Comparison of ENCODE assay signal across 8 cellular contexts in genomic region chr9:37801959-37802711, GRCh38. TPM values are rescaled to one million over a fixed set of nuclear protein-coding genes. Genes with fewer than 3 reads are reported as not detected.
DNase-seq lines count a peak whose midpoint lies in the region; ATAC-seq, FAIRE-seq and TF ChIP-seq lines count a peak whose summit lies in the region.

No MANE protein-coding gene starts in this region.

- no peaks in the 10 kb centered on the region for H3K27me3 Mint-ChIP-seq in activated CD8-positive, alpha-beta memory T cell treated with anti-CD3 and anti-CD28 coated beads, Interleukin-2, amount 10 ng/mL, durations not matched to agents 7 days and 5 days
- H3K27me3 Mint-ChIP-seq in activated naive CD8-positive, alpha-beta T cell treated with anti-CD3 and anti-CD28 coated beads, Interleukin-2, amount 50 U/mL, for 24 hours: no peaks in the 10 kb centered on the region

- peaks cover 38% of the 10 kb centered on the region for H3K79me2 ChIP-seq in HepG2 (ENCODE audit: insufficient read depth, low read length)

- no peak for TF ChIP-seq CTCF in HepG2 (CRISPR knock-in tag; IDR thresholded peaks at IDR 0.05)
- no peak for TF ChIP-seq CTCF in thyroid gland (IDR thresholded peaks at IDR 0.05)

- peak overlapping the region; percentile 93 to 96 (median 94) for H3K4me3 ChIP-seq in HepG2 (replicated peaks in 1 of 3; ENCODE audit: insufficient read depth in 1 of 3, low read depth in 2 of 3, low read length in 3 of 3)
- peak overlapping the region; percentile 76 to 98 (median 91) for H3K4me3 ChIP-seq in thyroid gland (replicated peaks in 1 of 3)

- peak overlapping the region; percentile 96 for H3K4me3 Mint-ChIP-seq in activated CD8-positive, alpha-beta memory T cell treated with anti-CD3 and anti-CD28 coated beads, Interleukin-2, amount 10 ng/mL, durations not matched to agents 7 days and 5 days
- peak overlapping the region; percentile 91 for H3K4me3 Mint-ChIP-seq in activated naive CD8-positive, alpha-beta T cell treated with anti-CD3 and anti-CD28 coated beads, Interleukin-2, amount 50 U/mL, for 24 hours

- peak overlapping the region; percentile 98 for H3K4me2 ChIP-seq in HepG2 (ENCODE audit: low read depth, low read length)

- H3K4me1 ChIP-seq in HepG2 (ENCODE audit: insufficient read depth, low read length): peaks cover 32% of the 10 kb centered on the region
- H3K4me1 ChIP-seq in thyroid gland: peaks cover 13 to 20% of the 10 kb centered on the region in 2 donors

- H3K36me3 Mint-ChIP-seq in activated CD8-positive, alpha-beta memory T cell treated with anti-CD3 and anti-CD28 coated beads, Interleukin-2, amount 10 ng/mL, durations not matched to agents 7 days and 5 days: peaks cover 11% of the 10 kb centered on the region
- H3K36me3 Mint-ChIP-seq in activated naive CD8-positive, alpha-beta T cell treated with anti-CD3 and anti-CD28 coated beads, Interleukin-2, amount 50 U/mL, for 24 hours (ENCODE audit: low read depth): peaks cover 11% of the 10 kb centered on the region

- no peak for ATAC-seq in activated CD8-positive, alpha-beta memory T cell treated with anti-CD3 and anti-CD28 coated beads, Interleukin-2, amount 10 ng/mL, durations not matched to agents 7 days and 5 days
- ATAC-seq in activated naive CD8-positive, alpha-beta T cell treated with anti-CD3 and anti-CD28 coated beads, Interleukin-2, amount 50 U/mL, for 24 hours: no peak
- ATAC-seq in HepG2: no peak
- no peak for ATAC-seq in GM21360 (IDR thresholded peaks at IDR 0.05; ENCODE audit: unreplicated experiment)

- H3K27me3 ChIP-seq in HepG2 (ENCODE audit: control insufficient read depth in 1 of 2, insufficient read depth in 2 of 2, low read length in 2 of 2) (no peaks in the 10 kb centered on the region), thyroid gland (no peaks in the 10 kb centered on the region)

- BruUV-seq in HepG2 (replicated peaks; lab: Mats Ljungman, UMichigan): TSS peak; percentile 62

- no peak for FAIRE-seq in HepG2 (lab: Jason Lieb, UNC)

- no peak for TF ChIP-seq RAD21 in HepG2 (CRISPR knock-in tag; IDR thresholded peaks at IDR 0.05)

- POLR2A ChIA-PET in HepG2 (lab: Yijun Ruan, JAX): interaction anchor here (1.0 to 1.8 kb wide), 2 partner anchors 17 to 49 kb away, joined by 3 to 29 read pairs; partner anchors contain the start of gene EXOSC3

- H4K20me1 ChIP-seq in HepG2 (ENCODE audit: insufficient read depth, low read length): peaks cover 12% of the 10 kb centered on the region; the same call in 1 of the 2 replicates

- TF ChIP-seq POLR2A in HepG2 (IDR thresholded peaks at IDR 0.05; ENCODE audit: insufficient read depth in 1 of 2, low read depth in 2 of 2, low read length in 2 of 2): no peak
- TF ChIP-seq POLR2A in thyroid gland (IDR thresholded peaks at IDR 0.05): no peak

- TF ChIP-seq EP300 in HepG2 (IDR thresholded peaks at IDR 0.05; ENCODE audit: low read depth in 2 of 2, low read length in 2 of 2) (no peak), HepG2 (CRISPR knock-in tag; IDR thresholded peaks at IDR 0.05; ENCODE audit: borderline replicate concordance) (no peak)

- peak overlapping the region; percentile 76 for H3K27ac Mint-ChIP-seq in activated CD8-positive, alpha-beta memory T cell treated with anti-CD3 and anti-CD28 coated beads, Interleukin-2, amount 10 ng/mL, durations not matched to agents 7 days and 5 days
- H3K27ac Mint-ChIP-seq in activated naive CD8-positive, alpha-beta T cell treated with anti-CD3 and anti-CD28 coated beads, Interleukin-2, amount 50 U/mL, for 24 hours: peak overlapping the region; percentile 69

- in situ Hi-C loops in HepG2 (cut with HindIII; ENCODE audit: extremely low pct_ligation_motif_present, low pct_unique_long_range_greater_than_20kb) (no loop called here), G401 (cut with HindIII; ENCODE audit: low sequenced_read_pairs) (no loop called here)

- peak overlapping the region; percentile 89 for H3K27ac ChIP-seq in HepG2 (ENCODE audit: extremely low read length, insufficient read depth, low read length)
- H3K27ac ChIP-seq in thyroid gland: no peak overlapping the region

- CTCF ChIA-PET in activated CD8-positive, alpha-beta memory T cell treated with anti-CD3 and anti-CD28 coated beads, Interleukin-2, amount 10 ng/mL, durations not matched to agents 7 days and 5 days (lab: Charles Lee): interaction anchor here (1.5 kb wide), 1 partner anchor 17 kb away, joined by 5 read pairs; the partner anchor contains the start of gene EXOSC3
- CTCF ChIA-PET in HepG2 (lab: Yijun Ruan, JAX; ENCODE audit: low intra/inter-chr PET ratio, low total read pairs): interaction anchor here (1.9 kb wide), 1 partner anchor 17 kb away, joined by 4 read pairs; no protein-coding TSS in a partner anchor

- peaks cover 41% of the 10 kb centered on the region for H3K4me1 Mint-ChIP-seq in activated CD8-positive, alpha-beta memory T cell treated with anti-CD3 and anti-CD28 coated beads, Interleukin-2, amount 10 ng/mL, durations not matched to agents 7 days and 5 days
- H3K4me1 Mint-ChIP-seq in activated naive CD8-positive, alpha-beta T cell treated with anti-CD3 and anti-CD28 coated beads, Interleukin-2, amount 50 U/mL, for 24 hours: peaks cover 46% of the 10 kb centered on the region

- WGBS in HepG2 (ENCODE audit: low lambda C conversion rate): 14% methylated on average over 10 of the region's 10 CpGs
- WGBS in thyroid gland, 2 donors: 64 to 66% methylated on average over 10 of the region's 10 CpGs

- H3K9ac ChIP-seq in HepG2 (ENCODE audit: insufficient read depth, low read depth, low read length): peak overlapping the region; percentile 88

- H2AFZ ChIP-seq in HepG2 (ENCODE audit: low read length): no peak overlapping the region

- no peak for DNase-seq in activated CD8-positive, alpha-beta memory T cell treated with anti-CD3 and anti-CD28 coated beads, Interleukin-2, amount 10 ng/mL, durations not matched to agents 7 days and 5 days
- DNase-seq in activated CD8-positive, alpha-beta memory T cell treated with anti-CD3 and anti-CD28 coated beads, Interleukin-2, amount 50 U/mL, for 48 hours: no peak
- no peak for DNase-seq in activated naive CD8-positive, alpha-beta T cell treated with anti-CD3 and anti-CD28 coated beads, Interleukin-2, amount 50 U/mL, for 24 hours
- no peak for DNase-seq in HepG2 (ENCODE audit: low spot score)
- no peak for DNase-seq in thyroid gland
- DNase-seq in SW 1271 (lab: John Stamatoyannopoulos, UW): no peak
- no peak for DNase-seq in G401 (ENCODE audit: low spot score)

- no peaks in the 10 kb centered on the region for H3K36me3 ChIP-seq in HepG2 (replicated peaks in 1 of 2; ENCODE audit: control insufficient read depth in 1 of 2, insufficient read depth in 2 of 2, low read length in 2 of 2)
- no peaks in the 10 kb centered on the region for H3K36me3 ChIP-seq in thyroid gland

- H3K9me3 ChIP-seq in HepG2 (ENCODE audit: low read length) (no peaks in the 10 kb centered on the region), thyroid gland (no peaks in the 10 kb centered on the region)

- intact Hi-C loops in HepG2 (cut with micrococcal nuclease; ENCODE audit: unreplicated experiment) (loop anchor here (1.0 kb wide), 1 partner anchor 101 kb away; no protein-coding TSS in a partner anchor), thyroid gland (cut with DNase I) (no loop called here)

- H3K9me3 Mint-ChIP-seq in activated CD8-positive, alpha-beta memory T cell treated with anti-CD3 and anti-CD28 coated beads, Interleukin-2, amount 10 ng/mL, durations not matched to agents 7 days and 5 days (ENCODE audit: low read depth): no peaks in the 10 kb centered on the region
- H3K9me3 Mint-ChIP-seq in activated naive CD8-positive, alpha-beta T cell treated with anti-CD3 and anti-CD28 coated beads, Interleukin-2, amount 50 U/mL, for 24 hours: no peaks in the 10 kb centered on the region

RNA-seq across cellular contexts. Expression of gene DCAF10, which starts 1.5 kb away (rescaled TPM):
- 10 to 100 TPM; 17.2 to 20.9 TPM for total RNA-seq in activated CD8-positive, alpha-beta memory T cell treated with anti-CD3 and anti-CD28 coated beads, Interleukin-2, amount 10 ng/mL, durations not matched to agents 7 days and 5 days
- total RNA-seq in HepG2 (2016; rRNA removed; fragmentation: Illumina TruSeq; extraction: Trizol) (9.2 and 13.5 TPM in 2 replicates), thyroid gland (10 to 100 TPM; 25.1 to 56.5 (median 41.1) TPM)
- total RNA-seq in HepG2 (2016; cell fraction: cytosol; rRNA removed; fragmentation: Illumina TruSeq; extraction: Trizol; ENCODE audit: low read depth): 6.0 and 8.2 TPM in 2 replicates
- total RNA-seq in HepG2 (2016; cell fraction: insoluble cytoplasmic fraction; rRNA removed; fragmentation: Illumina TruSeq; extraction: Trizol): 10.4 and 11.0 TPM in 2 replicates
- total RNA-seq in HepG2 (2016; cell fraction: membrane; rRNA removed; fragmentation: Illumina TruSeq; extraction: Trizol): 16.1 and 19.8 TPM in 2 replicates
- total RNA-seq in HepG2 (2016; cell fraction: nucleus; rRNA removed; fragmentation: Illumina TruSeq; extraction: Trizol): 7.2 and 8.2 TPM in 2 replicates
- 20.2 and 20.3 TPM in 2 replicates for polyA plus RNA-seq in HepG2 (2011; rRNA removed)
- polyA plus RNA-seq in HepG2 (2011; cell fraction: cytosol; rRNA removed): 11.6 and 13.6 TPM in 2 replicates
- 6.9 and 9.9 TPM in 2 replicates for polyA plus RNA-seq in HepG2 (2011; cell fraction: nucleus; rRNA removed)
- 15.4 and 17.6 TPM in 2 replicates for polyA plus RNA-seq in HepG2 (2012)
- polyA plus RNA-seq in HepG2 (2016; cell fraction: cytosol; fragmentation: Illumina TruSeq; extraction: Trizol; ENCODE audit: low read depth): 9.8 and 10.5 TPM in 2 replicates
- polyA plus RNA-seq in HepG2 (2016; cell fraction: insoluble cytoplasmic fraction; fragmentation: Illumina TruSeq; extraction: Trizol; ENCODE audit: low read depth): 11.4 and 13.3 TPM in 2 replicates
- 15.7 and 16.5 TPM in 2 replicates for polyA plus RNA-seq in HepG2 (2016; cell fraction: membrane; fragmentation: Illumina TruSeq; extraction: Trizol; ENCODE audit: low read depth)
- polyA plus RNA-seq in HepG2 (2016; cell fraction: nucleus; fragmentation: Illumina TruSeq; extraction: Trizol; ENCODE audit: insufficient read depth, low read depth): 8.7 and 9.6 TPM in 2 replicates
- polyA minus RNA-seq in HepG2 (2011; rRNA and poly(A)+ RNA removed; ENCODE audit: low replicate concordance): 36.6 and 47.8 TPM in 2 replicates
- polyA minus RNA-seq in HepG2 (2011; cell fraction: cytosol; rRNA and poly(A)+ RNA removed): 16.3 and 18.7 TPM in 2 replicates
- polyA minus RNA-seq in HepG2 (2011; cell fraction: nucleus; rRNA and poly(A)+ RNA removed): 19.4 and 21.5 TPM in 2 replicates
- 7.6 and 16.5 TPM in 2 replicates for total RNA-seq in G401 (2014; rRNA removed; shearing (Covaris generic))

RNA-seq across cellular contexts. Expression of gene EXOSC3, which starts 17.3 kb away (rescaled TPM):
- 10 to 100 TPM; 88.1 to 98.7 TPM for total RNA-seq in activated CD8-positive, alpha-beta memory T cell treated with anti-CD3 and anti-CD28 coated beads, Interleukin-2, amount 10 ng/mL, durations not matched to agents 7 days and 5 days
- total RNA-seq in HepG2 (2016; rRNA removed; fragmentation: Illumina TruSeq; extraction: Trizol): 68.7 and 98.1 TPM in 2 replicates
- 16.9 and 18.1 TPM in 2 replicates for total RNA-seq in HepG2 (2016; cell fraction: cytosol; rRNA removed; fragmentation: Illumina TruSeq; extraction: Trizol; ENCODE audit: low read depth)
- total RNA-seq in HepG2 (2016; cell fraction: insoluble cytoplasmic fraction; rRNA removed; fragmentation: Illumina TruSeq; extraction: Trizol): 74.8 and 108 TPM in 2 replicates
- total RNA-seq in HepG2 (2016; cell fraction: membrane; rRNA removed; fragmentation: Illumina TruSeq; extraction: Trizol): 26.9 and 30.0 TPM in 2 replicates
- total RNA-seq in HepG2 (2016; cell fraction: nucleus; rRNA removed; fragmentation: Illumina TruSeq; extraction: Trizol): 36.8 and 38.1 TPM in 2 replicates
- 12.0 and 17.5 TPM in 2 replicates for polyA plus RNA-seq in HepG2 (2011; rRNA removed)
- 17.7 and 19.6 TPM in 2 replicates for polyA plus RNA-seq in HepG2 (2011; cell fraction: cytosol; rRNA removed)
- polyA plus RNA-seq in HepG2 (2011; cell fraction: nucleus; rRNA removed): 19.9 and 35.1 TPM in 2 replicates
- 20.1 and 33.0 TPM in 2 replicates for polyA plus RNA-seq in HepG2 (2012)
- 18.6 and 21.1 TPM in 2 replicates for polyA plus RNA-seq in HepG2 (2016; cell fraction: cytosol; fragmentation: Illumina TruSeq; extraction: Trizol; ENCODE audit: low read depth)
- polyA plus RNA-seq in HepG2 (2016; cell fraction: insoluble cytoplasmic fraction; fragmentation: Illumina TruSeq; extraction: Trizol; ENCODE audit: low read depth): 115 and 129 TPM in 2 replicates
- polyA plus RNA-seq in HepG2 (2016; cell fraction: membrane; fragmentation: Illumina TruSeq; extraction: Trizol; ENCODE audit: low read depth): 21.5 and 24.3 TPM in 2 replicates
- polyA plus RNA-seq in HepG2 (2016; cell fraction: nucleus; fragmentation: Illumina TruSeq; extraction: Trizol; ENCODE audit: insufficient read depth, low read depth): 42.9 and 51.0 TPM in 2 replicates
- 22.5 and 25.4 TPM in 2 replicates for polyA minus RNA-seq in HepG2 (2011; rRNA and poly(A)+ RNA removed; ENCODE audit: low replicate concordance)
- polyA minus RNA-seq in HepG2 (2011; cell fraction: cytosol; rRNA and poly(A)+ RNA removed): 18.1 and 24.0 TPM in 2 replicates
- 78.7 and 105 TPM in 2 replicates for polyA minus RNA-seq in HepG2 (2011; cell fraction: nucleus; rRNA and poly(A)+ RNA removed)
- 10 to 100 TPM; 39.9 to 53.1 (median 46.6) TPM for total RNA-seq in thyroid gland
- total RNA-seq in G401 (2014; rRNA removed; shearing (Covaris generic)): 65.3 and 86.5 TPM in 2 replicates

RNA-seq across cellular contexts. Expression of gene TRMT10B, which starts 48.5 kb away (rescaled TPM):
- 10 to 100 TPM; 11.6 to 13.8 TPM for total RNA-seq in activated CD8-positive, alpha-beta memory T cell treated with anti-CD3 and anti-CD28 coated beads, Interleukin-2, amount 10 ng/mL, durations not matched to agents 7 days and 5 days
- 3.1 and 3.3 TPM in 2 replicates for total RNA-seq in HepG2 (2016; rRNA removed; fragmentation: Illumina TruSeq; extraction: Trizol)
- 3.1 and 3.5 TPM in 2 replicates for total RNA-seq in HepG2 (2016; cell fraction: cytosol; rRNA removed; fragmentation: Illumina TruSeq; extraction: Trizol; ENCODE audit: low read depth)
- 2.8 and 2.9 TPM in 2 replicates for total RNA-seq in HepG2 (2016; cell fraction: insoluble cytoplasmic fraction; rRNA removed; fragmentation: Illumina TruSeq; extraction: Trizol)
- total RNA-seq in HepG2 (2016; cell fraction: membrane; rRNA removed; fragmentation: Illumina TruSeq; extraction: Trizol): 2.1 and 2.3 TPM in 2 replicates
- total RNA-seq in HepG2 (2016; cell fraction: nucleus; rRNA removed; fragmentation: Illumina TruSeq; extraction: Trizol): 3.1 and 4.0 TPM in 2 replicates
- 3.9 TPM in 2 replicates for polyA plus RNA-seq in HepG2 (2011; rRNA removed)
- 1.6 and 2.4 TPM in 2 replicates for polyA plus RNA-seq in HepG2 (2011; cell fraction: cytosol; rRNA removed)
- polyA plus RNA-seq in HepG2 (2011; cell fraction: nucleus; rRNA removed): 3.8 and 5.7 TPM in 2 replicates
- polyA plus RNA-seq in HepG2 (2012): 3.7 and 4.8 TPM in 2 replicates
- 1.0 and 1.2 TPM in 2 replicates for polyA plus RNA-seq in HepG2 (2016; cell fraction: cytosol; fragmentation: Illumina TruSeq; extraction: Trizol; ENCODE audit: low read depth)
- 4.5 TPM in 2 replicates for polyA plus RNA-seq in HepG2 (2016; cell fraction: insoluble cytoplasmic fraction; fragmentation: Illumina TruSeq; extraction: Trizol; ENCODE audit: low read depth)
- polyA plus RNA-seq in HepG2 (2016; cell fraction: membrane; fragmentation: Illumina TruSeq; extraction: Trizol; ENCODE audit: low read depth): 1.7 and 1.9 TPM in 2 replicates
- polyA plus RNA-seq in HepG2 (2016; cell fraction: nucleus; fragmentation: Illumina TruSeq; extraction: Trizol; ENCODE audit: insufficient read depth, low read depth): 7.2 and 8.2 TPM in 2 replicates
- 2.0 and 3.6 TPM in 2 replicates for polyA minus RNA-seq in HepG2 (2011; rRNA and poly(A)+ RNA removed; ENCODE audit: low replicate concordance)
- polyA minus RNA-seq in HepG2 (2011; cell fraction: cytosol; rRNA and poly(A)+ RNA removed): 1.7 and 2.2 TPM in 2 replicates
- polyA minus RNA-seq in HepG2 (2011; cell fraction: nucleus; rRNA and poly(A)+ RNA removed): 7.2 and 10.3 TPM in 2 replicates
- total RNA-seq in thyroid gland: 10 to 100 TPM in 1 of 4 donors, 1 to 10 TPM in 3; 3.5 to 11.3 (median 7.1) TPM
- total RNA-seq in G401 (2014; rRNA removed; shearing (Covaris generic)): 1.9 and 2.1 TPM in 2 replicates
